ENCODE assay signal across 16 cellular contexts in genomic region chr7:2781636-2782035, GRCh38.
A peak's percentile ranks its signal among the peaks of the same experiment; 100 is the strongest.
DNase-seq lines count a peak whose midpoint lies in the region; ATAC-seq and TF ChIP-seq lines count a peak whose summit lies in the region.
"Had no signal": no experiment of that assay in that cellular context is flagged by ENCODE, and none has a peak within 500 bp of the region (broad histone marks: within the 10 kb centered on the region; RNA-seq: fewer than 3 reads in every experiment).

No MANE protein-coding gene starts in this region.

- H3K27ac Mint-ChIP-seq in activated T-helper 17 cell treated with anti-CD3 and anti-CD28 coated beads, Interleukin-2, amount 50 U/mL, for 72 hours, result peak overlapping the region; percentile 74

- H3K36me3 ChIP-seq in brain microvascular endothelial cell (replicated peaks), result peaks cover under 1% of the 10 kb centered on the region

- ATAC-seq in activated T-helper 17 cell treated with anti-CD3 and anti-CD28 coated beads, Interleukin-2, amount 50 U/mL, for 72 hours (replicated peaks), result no peak
- no peak for ATAC-seq in left colon

- no peak overlapping the region for H3K4me3 ChIP-seq in brain microvascular endothelial cell (ENCODE audit: low read depth, low read length)
- H3K4me3 ChIP-seq: BLaER1 treated with 17β-estradiol and CSF1 and Interleukin-3, amounts not matched to agents 10 nM and 100 nM; PC-9 had no signal

- DNase-seq in brain microvascular endothelial cell, result peak; percentile 63
- DNase-seq in iris pigment epithelial cell (ENCODE audit: low read depth), result peak; percentile 68
- DNase-seq in stromal cell of bone marrow (ENCODE audit: low read depth), result peak; percentile 61
- DNase-seq in stimulated activated CD4-positive, alpha-beta T cell treated with anti-CD3 and anti-CD28 coated beads, Interleukin-4, amount 100 ng/mL, for 1 hour, result no peak
- DNase-seq in SK-N-DZ (ENCODE audit: low spot score), result no peak
- no peak for DNase-seq in left colon
- DNase-seq: DMS 273 treated with DMSO at 0.1 percent for 48 hours, KG1, NCI-H1092, NCI-H187, NCI-H2171, NCI-H446 treated with DMSO at 0.1 percent for 48 hours, NCI-H774, PC-9 had no signal

- TF ChIP-seq CTCF in brain microvascular endothelial cell (IDR thresholded peaks at IDR 0.05; ENCODE audit: low read depth, low read length, missing control alignments), result no peak

- peak overlapping the region; percentile 42 for H3K27ac ChIP-seq in brain microvascular endothelial cell

- peaks cover 6% of the 10 kb centered on the region for H3K36me3 Mint-ChIP-seq in activated T-helper 17 cell treated with anti-CD3 and anti-CD28 coated beads, Interleukin-2, amount 50 U/mL, for 72 hours (ENCODE audit: low read depth)

- no peaks in the 10 kb centered on the region for H3K27me3 ChIP-seq in brain microvascular endothelial cell (replicated peaks)
- H3K27me3 ChIP-seq: BLaER1 treated with 17β-estradiol and CSF1 and Interleukin-3, amounts not matched to agents 10 nM and 100 nM had no signal

- H3K4me1 Mint-ChIP-seq in activated T-helper 17 cell treated with anti-CD3 and anti-CD28 coated beads, Interleukin-2, amount 50 U/mL, for 72 hours, result peaks cover 10% of the 10 kb centered on the region

- H3K9me3 Mint-ChIP-seq in activated T-helper 17 cell treated with anti-CD3 and anti-CD28 coated beads, Interleukin-2, amount 50 U/mL, for 72 hours, result no peaks in the 10 kb centered on the region

- intact Hi-C loops in left colon (cut with DNase I, micrococcal nuclease), result no loop called here

- H3K4me3 Mint-ChIP-seq in activated T-helper 17 cell treated with anti-CD3 and anti-CD28 coated beads, Interleukin-2, amount 50 U/mL, for 72 hours, result peak overlapping the region; percentile 58

- in situ Hi-C loops in brain microvascular endothelial cell (cut with HindIII; ENCODE audit: low pct_ligation_motif_present, low sequenced_read_pairs), result no loop called here

- no peaks in the 10 kb centered on the region for H3K27me3 Mint-ChIP-seq in activated T-helper 17 cell treated with anti-CD3 and anti-CD28 coated beads, Interleukin-2, amount 50 U/mL, for 72 hours

Comparison
In these comparisons a context has a peak if more than half of its experiments do, and no peak if none do; other contexts are left out.
1. DNase-seq: peak in brain microvascular endothelial cell (single experiment), iris pigment epithelial cell (single experiment) and stromal cell of bone marrow (single experiment); none in stimulated activated CD4-positive, alpha-beta T cell treated with anti-CD3 and anti-CD28 coated beads, Interleukin-4, amount 100 ng/mL, for 1 hour (single experiment), SK-N-DZ (single experiment) and left colon (0 of 2).